1 cellular context compared by ENCODE assay signal in genomic region chr1:62784509-62785365, GRCh38.
TF ChIP-seq lines count a peak whose summit lies in the region.

No MANE protein-coding gene starts in this region.

TF ChIP-seq in H1, 55 proteins besides CTCF, POLR2A, EP300 and RAD21:
- TF ChIP-seq RXRA (IDR thresholded peaks at IDR 0.05; ENCODE audit: insufficient read depth, low read depth, low read length) (no peak), SIX5 (IDR thresholded peaks at IDR 0.05; ENCODE audit: low read depth, low read length) (no peak), CHD1 (IDR thresholded peaks at IDR 0.05; ENCODE audit: low read depth, low read length) (no peak), TEAD4 (IDR thresholded peaks at IDR 0.05; ENCODE audit: low read depth, low read length) (no peak), MAFK (IDR thresholded peaks at IDR 0.05; ENCODE audit: low read depth, low read length) (no peak), EZH2 (IDR thresholded peaks at IDR 0.05; ENCODE audit: low read depth, low read length, severe bottlenecking) (no peak), POU5F1 (IDR thresholded peaks at IDR 0.05; ENCODE audit: low read depth, low read length) (no peak), TBP (IDR thresholded peaks at IDR 0.05; ENCODE audit: low read depth, low read length) (no peak), ASH2L (IDR thresholded peaks at IDR 0.05; ENCODE audit: low read length) (no peak)
TF ChIP-seq in H1: peak in this region for 0.
